8 cellular contexts compared by ENCODE assay signal in genomic region chr4:17613761-17614415, GRCh38. TPM values are rescaled to one million over a fixed set of nuclear protein-coding genes. Genes with fewer than 3 reads are reported as not detected.
DNase-seq lines count a peak whose midpoint lies in the region; ATAC-seq and TF ChIP-seq lines count a peak whose summit lies in the region.

No MANE protein-coding gene starts in this region.

- intact Hi-C loops in Caco-2 (cut with micrococcal nuclease; ENCODE audit: unreplicated experiment), result loop anchor here (1.0 kb wide), 2 partner anchors 17 to 37 kb away; partner anchors contain the start of gene LAP3

- DNase-seq in Caco-2 (no peak), KG1 (lab: John Stamatoyannopoulos, UW) (no peak), GM19240 (ENCODE audit: insufficient read length, low spot score) (no peak)
- peak; percentile 32 for DNase-seq in activated CD4-positive, CD25-positive, alpha-beta regulatory T cell treated with anti-CD3 and anti-CD28 coated beads, Interleukin-2, amount 50 U/mL, for 72 hours
- DNase-seq in naive thymus-derived CD8-positive, alpha-beta T cell, result peak in 5 of 10 donors; percentile 1 to 68 (median 20)

- peak overlapping the region; percentile 98 for H3K27ac Mint-ChIP-seq in Caco-2 (ENCODE audit: unreplicated experiment)
- peak overlapping the region; percentile 92 to 99 (median 98) for H3K27ac Mint-ChIP-seq in naive thymus-derived CD8-positive, alpha-beta T cell

- no peak for TF ChIP-seq CTCF in Caco-2 (IDR thresholded peaks at IDR 0.05; ENCODE audit: insufficient read depth in 1 of 2, low read depth in 1 of 2, low read length in 1 of 2, severe bottlenecking in 1 of 2, unreplicated experiment in 1 of 2)

- H3K4me3 Mint-ChIP-seq in Caco-2 (ENCODE audit: unreplicated experiment), result peak overlapping the region; percentile 97
- H3K4me3 Mint-ChIP-seq in naive thymus-derived CD8-positive, alpha-beta T cell, result peak overlapping the region; percentile 88 to 100 (median 98)

- ATAC-seq in GM21360 (IDR thresholded peaks at IDR 0.05; ENCODE audit: unreplicated experiment), result peak; percentile 46
- peak; percentile 45 for ATAC-seq in HG03521 (IDR thresholded peaks at IDR 0.05; ENCODE audit: unreplicated experiment)
- ATAC-seq in naive thymus-derived CD8-positive, alpha-beta T cell, result peak; percentile 58 to 64

- H3K4me1 ChIP-seq in Caco-2, result peaks cover 7% of the 10 kb centered on the region; the same call in 1 of the 2 replicates
- peaks cover 7 to 9% of the 10 kb centered on the region in 2 donors for H3K4me1 ChIP-seq in esophagus (ENCODE audit: control insufficient read depth in 2 of 2, insufficient read depth in 2 of 2, low read length in 1 of 2)

- CTCF ChIA-PET in Caco-2 (lab: Charles Lee), result interaction anchor here (0.6 to 1.5 kb wide), 3 partner anchors 9 to 69 kb away, joined by 4 to 7 read pairs (median 4); no protein-coding TSS in a partner anchor

- H3K4me1 Mint-ChIP-seq in Caco-2 (ENCODE audit: low read depth, unreplicated experiment), result no peaks in the 10 kb centered on the region
- H3K4me1 Mint-ChIP-seq in naive thymus-derived CD8-positive, alpha-beta T cell, result peaks cover 12 to 44% (median 34%) of the 10 kb centered on the region in 4 donors

- H3K36me3 ChIP-seq in Caco-2 (ENCODE audit: control insufficient read depth, insufficient read depth, low read length), result peaks cover 1% of the 10 kb centered on the region; the same call in 1 of the 2 replicates
- peaks cover 0 to 5% of the 10 kb centered on the region in 2 donors for H3K36me3 ChIP-seq in esophagus (ENCODE audit: control insufficient read depth in 2 of 2, insufficient read depth in 2 of 2, low read length in 1 of 2)

- no peaks in the 10 kb centered on the region for H3K27me3 Mint-ChIP-seq in Caco-2 (ENCODE audit: insufficient read depth, unreplicated experiment)
- no peaks in the 10 kb centered on the region for H3K27me3 Mint-ChIP-seq in naive thymus-derived CD8-positive, alpha-beta T cell

- TSS peak; percentile 93 for BruUV-seq in Caco-2 (replicated peaks; lab: Mats Ljungman, UMichigan)

- 1 to 3% methylated on average over 23 of the region's 23 CpGs for WGBS in esophagus, 2 donors

- POLR2A ChIA-PET in Caco-2 (lab: Charles Lee), result interaction anchor here (0.6 to 1.7 kb wide), 5 partner anchors 10 to 1389 kb away, joined by 3 to 7 read pairs (median 4); partner anchors contain the start of genes DCAF16 and NCAPG
- POLR2A ChIA-PET in naive thymus-derived CD8-positive, alpha-beta T cell (lab: Charles Lee), result interaction anchor here (0.7 to 2.8 kb wide), 10 partner anchors 8 to 1958 kb away, joined by 3 to 22 read pairs (median 3); partner anchors contain the start of genes DCAF16, LAP3, LCORL and NCAPG

- no peaks in the 10 kb centered on the region for H3K9me3 ChIP-seq in Caco-2
- H3K9me3 ChIP-seq in esophagus (ENCODE audit: control insufficient read depth in 2 of 2, insufficient read depth in 1 of 2, low read depth in 1 of 2, low read length in 1 of 2), result no peaks in the 10 kb centered on the region

- H3K4me3 ChIP-seq in Caco-2 (ENCODE audit: low read depth, low read length), result peak overlapping the region; percentile 85
- H3K4me3 ChIP-seq in esophagus (ENCODE audit: low read depth in 1 of 2, low read length in 2 of 2), result peak overlapping the region; percentile 75 to 99

- H3K27me3 ChIP-seq in Caco-2 (replicated peaks; ENCODE audit: control insufficient read depth, insufficient read depth, low read length) (no peaks in the 10 kb centered on the region), esophagus (ENCODE audit: control insufficient read depth in 1 of 2, insufficient read depth in 2 of 2, low read length in 2 of 2) (no peaks in the 10 kb centered on the region)

- peak overlapping the region; percentile 59 to 72 for H3K27ac ChIP-seq in esophagus (ENCODE audit: low read depth in 2 of 2, low read length in 1 of 2)

- peaks cover 27% of the 10 kb centered on the region for H3K36me3 Mint-ChIP-seq in Caco-2 (ENCODE audit: insufficient read depth, unreplicated experiment)
- peaks cover 1 to 25% (median 8%) of the 10 kb centered on the region in 3 donors for H3K36me3 Mint-ChIP-seq in naive thymus-derived CD8-positive, alpha-beta T cell

- H3K9me3 Mint-ChIP-seq in Caco-2 (ENCODE audit: unreplicated experiment), result no peaks in the 10 kb centered on the region
- H3K9me3 Mint-ChIP-seq in naive thymus-derived CD8-positive, alpha-beta T cell, result no peaks in the 10 kb centered on the region

RNA-seq across cellular contexts. Expression of gene MED28, which starts 0.6 kb away (rescaled TPM):
- 60.5 and 68.0 TPM in 2 replicates for total RNA-seq in Caco-2 (2022)
- polyA plus RNA-seq in esophagus, result 1 to 10 TPM; 5.0 to 9.8 TPM
- 10 to 100 TPM; 72.8 to 73.4 TPM for total RNA-seq in naive thymus-derived CD8-positive, alpha-beta T cell
- 10 to 100 TPM; 39.1 to 48.7 (median 42.1) TPM for polyA plus RNA-seq in naive thymus-derived CD8-positive, alpha-beta T cell

RNA-seq across cellular contexts. Expression of gene LAP3, which starts 36.9 kb away (rescaled TPM):
- total RNA-seq in Caco-2 (2022), result 62.7 and 65.4 TPM in 2 replicates
- polyA plus RNA-seq in esophagus, result 10 to 100 TPM in 1 of 2 donors, 1 to 10 TPM in 1; 8.2 to 29.8 TPM
- 10 to 100 TPM; 29.2 to 30.3 TPM for total RNA-seq in naive thymus-derived CD8-positive, alpha-beta T cell
- 10 to 100 TPM; 37.3 to 44.7 (median 42.0) TPM for polyA plus RNA-seq in naive thymus-derived CD8-positive, alpha-beta T cell
